In genomic region chr1:96187027-96187426, GRCh38 we compare ENCODE assay signal across 1 cellular context.
TF ChIP-seq lines count a peak whose summit lies in the region.

No MANE protein-coding gene starts in this region.

TF ChIP-seq in GM23338, 12 proteins besides CTCF, POLR2A, EP300 and RAD21 (continued from another document):
- TF ChIP-seq ZNF462 (CRISPR knock-in tag; IDR thresholded peaks at IDR 0.05) (no peak), STAT1 (IDR thresholded peaks at IDR 0.05; ENCODE audit: unreplicated experiment) (no peak), NANOG (IDR thresholded peaks at IDR 0.05; ENCODE audit: borderline replicate concordance) (no peak)
- TF ChIP-seq, protein P1, sequence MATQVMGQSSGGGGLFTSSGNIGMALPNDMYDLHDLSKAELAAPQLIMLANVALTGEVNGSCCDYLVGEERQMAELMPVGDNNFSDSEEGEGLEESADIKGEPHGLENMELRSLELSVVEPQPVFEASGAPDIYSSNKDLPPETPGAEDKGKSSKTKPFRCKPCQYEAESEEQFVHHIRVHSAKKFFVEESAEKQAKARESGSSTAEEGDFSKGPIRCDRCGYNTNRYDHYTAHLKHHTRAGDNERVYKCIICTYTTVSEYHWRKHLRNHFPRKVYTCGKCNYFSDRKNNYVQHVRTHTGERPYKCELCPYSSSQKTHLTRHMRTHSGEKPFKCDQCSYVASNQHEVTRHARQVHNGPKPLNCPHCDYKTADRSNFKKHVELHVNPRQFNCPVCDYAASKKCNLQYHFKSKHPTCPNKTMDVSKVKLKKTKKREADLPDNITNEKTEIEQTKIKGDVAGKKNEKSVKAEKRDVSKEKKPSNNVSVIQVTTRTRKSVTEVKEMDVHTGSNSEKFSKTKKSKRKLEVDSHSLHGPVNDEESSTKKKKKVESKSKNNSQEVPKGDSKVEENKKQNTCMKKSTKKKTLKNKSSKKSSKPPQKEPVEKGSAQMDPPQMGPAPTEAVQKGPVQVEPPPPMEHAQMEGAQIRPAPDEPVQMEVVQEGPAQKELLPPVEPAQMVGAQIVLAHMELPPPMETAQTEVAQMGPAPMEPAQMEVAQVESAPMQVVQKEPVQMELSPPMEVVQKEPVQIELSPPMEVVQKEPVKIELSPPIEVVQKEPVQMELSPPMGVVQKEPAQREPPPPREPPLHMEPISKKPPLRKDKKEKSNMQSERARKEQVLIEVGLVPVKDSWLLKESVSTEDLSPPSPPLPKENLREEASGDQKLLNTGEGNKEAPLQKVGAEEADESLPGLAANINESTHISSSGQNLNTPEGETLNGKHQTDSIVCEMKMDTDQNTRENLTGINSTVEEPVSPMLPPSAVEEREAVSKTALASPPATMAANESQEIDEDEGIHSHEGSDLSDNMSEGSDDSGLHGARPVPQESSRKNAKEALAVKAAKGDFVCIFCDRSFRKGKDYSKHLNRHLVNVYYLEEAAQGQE (IDR thresholded peaks at IDR 0.05; ENCODE audit: unreplicated experiment) = no peak
